10 cellular contexts compared by ENCODE assay signal in genomic region chr22:17786435-17787158, GRCh38. TPM values are rescaled to one million over a fixed set of nuclear protein-coding genes. Genes with fewer than 3 reads are reported as not detected.
DNase-seq lines count a peak whose midpoint lies in the region; ATAC-seq, FAIRE-seq and TF ChIP-seq lines count a peak whose summit lies in the region.
"Had no signal": no experiment of that assay in that cellular context is flagged by ENCODE, and none has a peak within 500 bp of the region (broad histone marks: within the 10 kb centered on the region; RNA-seq: fewer than 3 reads in every experiment).

No MANE protein-coding gene starts in this region.

- intact Hi-C loops in lower lobe of right lung (cut with DNase I): no loop called here

- TF ChIP-seq POLR2A in H1 (IDR thresholded peaks at IDR 0.05; ENCODE audit: control extremely low read depth in 1 of 2, low read depth in 2 of 2, low read length in 2 of 2): no peak

- no peak overlapping the region for H2BK5ac ChIP-seq in H1 (ENCODE audit: low read depth, low read length)

- 83% methylated on average over 18 of the region's 18 CpGs; no CpG with 5 or more reads in 1 of the 2 experiments for WGBS in H1 (ENCODE audit: extremely low coverage in 1 of 2, insufficient coverage in 1 of 2, insufficient read length in 1 of 2, insufficient replicate concordance in 2 of 2, low coverage in 1 of 2, low lambda C conversion rate in 2 of 2, missing lambda C conversion rate in 1 of 2), 2 experiments

- no peak overlapping the region for H2BK12ac ChIP-seq in H1 (ENCODE audit: low read depth, low read length)

- no peak overlapping the region for H3K4ac ChIP-seq in H1 (replicated peaks; ENCODE audit: insufficient read length, low read depth, low read length)

- H3K4me2 ChIP-seq in H1 (ENCODE audit: insufficient read depth in 1 of 2, low read depth in 2 of 2, low read length in 2 of 2): no peak overlapping the region

- peak overlapping the region; percentile 77 for H4K91ac ChIP-seq in H1 (replicated peaks; ENCODE audit: insufficient read length, low read length)

- H3K4me1 ChIP-seq in H1 (replicated peaks in 1 of 4; ENCODE audit: control insufficient read depth in 3 of 4, insufficient read depth in 4 of 4, low read length in 3 of 4) (peaks cover 0 to 5% (median 0%) of the 10 kb centered on the region in 4 experiments; a peak in 1 of 7 replicates), lower lobe of right lung (peaks cover 17% of the 10 kb centered on the region)

- H3K79me1 ChIP-seq in H1 (ENCODE audit: low read depth, low read length): no peaks in the 10 kb centered on the region; the same call in 1 of the 2 replicates

- no peak for TF ChIP-seq RAD21 in H1 (IDR thresholded peaks at IDR 0.05 in 1 of 2, conservative IDR thresholded peaks at IDR 0.05 in 1 of 2; ENCODE audit: low read depth in 2 of 2, low read length in 2 of 2)

- H4K5ac ChIP-seq in H1 (ENCODE audit: insufficient read length, low read depth, low read length): no peak overlapping the region

- H2BK15ac ChIP-seq in H1 (ENCODE audit: low read length): no peak overlapping the region

- no peaks in the 10 kb centered on the region for H4K20me1 ChIP-seq in H1 (replicated peaks in 1 of 2; ENCODE audit: control insufficient read depth in 1 of 2, insufficient read depth in 2 of 2, low read length in 2 of 2)

- CTCF ChIA-PET in H1 (lab: Charles Lee; ENCODE audit: partially characterized antibody): interaction anchor here (0.9 to 10.7 kb wide), 15 partner anchors 8 to 660 kb away, joined by 3 to 174 read pairs (median 18); partner anchors contain the start of genes BID and PEX26

- H3K9ac ChIP-seq in H1 (replicated peaks in 1 of 4; ENCODE audit: extremely low read depth in 1 of 4, low read depth in 3 of 4, low read length in 3 of 4): no peak overlapping the region

- H3K23ac ChIP-seq in H1 (ENCODE audit: insufficient read length): no peak overlapping the region

- POLR2A ChIA-PET in H1 (lab: Charles Lee; ENCODE audit: partially characterized antibody): interaction anchor here (1.5 to 6.3 kb wide), 3 partner anchors 13 to 292 kb away, joined by 5 to 38 read pairs (median 6); partner anchors contain the start of gene BID

- H4K8ac ChIP-seq in H1 (ENCODE audit: extremely low read depth, insufficient read depth, low read length): no peak overlapping the region

- no peak overlapping the region for H2AK5ac ChIP-seq in H1 (ENCODE audit: low read depth, low read length)

- no peak for TF ChIP-seq EP300 in H1 (IDR thresholded peaks at IDR 0.05; ENCODE audit: borderline replicate concordance in 1 of 2, low read depth in 2 of 2, low read length in 2 of 2)

- TF ChIP-seq CTCF in 22Rv1 (IDR thresholded peaks at IDR 0.05) (no peak; the same call in 1 of the 2 replicates), H1 (IDR thresholded peaks at IDR 0.05; ENCODE audit: control extremely low read depth in 1 of 3, insufficient read depth in 1 of 3, low read depth in 1 of 3, low read length in 3 of 3) (peak in 2 of 3 experiments; percentile 7 to 20; a peak in 1 of 4 replicates), lower lobe of right lung (IDR thresholded peaks at IDR 0.05) (peak; percentile 9)

- H3K4me3 ChIP-seq in H1 (ENCODE audit: extremely low read depth in 1 of 4, insufficient read depth in 2 of 4, low read depth in 3 of 4, low read length in 4 of 4): no peak overlapping the region
- H3K4me3 ChIP-seq in lower lobe of right lung: no peak overlapping the region
- H3K4me3 ChIP-seq: skin epidermis had no signal

- H3K36me3 ChIP-seq in H1 (ENCODE audit: control insufficient read depth in 2 of 4, insufficient read depth in 4 of 4, low read length in 3 of 4): no peaks in the 10 kb centered on the region
- peaks cover 19% of the 10 kb centered on the region for H3K36me3 ChIP-seq in lower lobe of right lung

- H3K27me3 ChIP-seq in H1 (replicated peaks in 1 of 4; ENCODE audit: control insufficient read depth in 3 of 4, extremely low read depth in 1 of 4, insufficient read depth in 3 of 4, low read length in 3 of 4) (no peaks in the 10 kb centered on the region), lower lobe of right lung (ENCODE audit: low read depth) (peaks cover 4% of the 10 kb centered on the region)

- H2AFZ ChIP-seq in H1 (ENCODE audit: low read length): no peak overlapping the region

- no peak overlapping the region for H2BK20ac ChIP-seq in H1 (ENCODE audit: low read length)

- H3K79me2 ChIP-seq in H1 (ENCODE audit: control insufficient read depth in 1 of 2, insufficient read depth in 2 of 2, low read length in 2 of 2): no peaks in the 10 kb centered on the region

- no peak overlapping the region for H2BK120ac ChIP-seq in H1 (replicated peaks; ENCODE audit: low read depth, low read length)

- DNase-seq in NCI-H146 (lab: John Stamatoyannopoulos, UW): peak; percentile 79
- no peak for DNase-seq in H1 (ENCODE audit: low read depth in 1 of 2, low spot score in 2 of 2)
- peak; percentile 54 for DNase-seq in lower lobe of right lung
- DNase-seq in activated T-cell treated with anti-CD3 and anti-CD28 coated beads for 4 hours: no peak
- DNase-seq in midbrain (lab: John Stamatoyannopoulos, UW): no peak
- DNase-seq: CD4-positive, alpha-beta memory T cell had no signal

- ATAC-seq in lower lobe of right lung (peak; percentile 35 to 45), GM18870 (IDR thresholded peaks at IDR 0.05; ENCODE audit: unreplicated experiment) (no peak), GM19023 (IDR thresholded peaks at IDR 0.05; ENCODE audit: unreplicated experiment) (no peak)

- no peaks in the 10 kb centered on the region for H3K23me2 ChIP-seq in H1 (ENCODE audit: low read depth, low read length)

- no peak for FAIRE-seq in H1 (lab: Jason Lieb, UNC)

- H3K9me3 ChIP-seq in H1 (ENCODE audit: insufficient read depth in 2 of 2, low read depth in 1 of 2, low read length in 1 of 2) (no peaks in the 10 kb centered on the region), lower lobe of right lung (no peaks in the 10 kb centered on the region)

- no peak overlapping the region for H3K14ac ChIP-seq in H1 (ENCODE audit: insufficient read length)

- H3K27ac ChIP-seq in 22Rv1 (0 out of 2 replicates have a peak overlapping the region, but pooled peaks have one; percentile 8), H1 (ENCODE audit: low read depth, low read length) (no peak overlapping the region), lower lobe of right lung (peak overlapping the region; percentile 75)

- no peak overlapping the region for H3K18ac ChIP-seq in H1 (ENCODE audit: extremely low read depth, low read length)

- H3K56ac ChIP-seq in H1 (replicated peaks; ENCODE audit: insufficient read length, low read depth, low read length): no peak overlapping the region

TF ChIP-seq in H1, 55 proteins besides CTCF, POLR2A, EP300 and RAD21:
- TF ChIP-seq RXRA (IDR thresholded peaks at IDR 0.05; ENCODE audit: insufficient read depth, low read depth, low read length): no peak
- no peak for TF ChIP-seq FOSL1 (IDR thresholded peaks at IDR 0.05; ENCODE audit: insufficient read depth, low read depth, low read length)
- TF ChIP-seq NRF1 (IDR thresholded peaks at IDR 0.05; ENCODE audit: low read depth, low read length): no peak
- TF ChIP-seq E2F6 (IDR thresholded peaks at IDR 0.05): peak; percentile 54; the same call in 1 of the 2 replicates
- TF ChIP-seq MAX (IDR thresholded peaks at IDR 0.05): peak; percentile 15; the same call in 1 of the 2 replicates

RNA-seq across cellular contexts. Expression of gene BID, which starts 12.3 kb away (rescaled TPM):
- 39.3 and 41.6 TPM in 2 replicates for total RNA-seq in H1 (2021; fragmentation: NEBNext Ultra II Directional; extraction: Animal tissue kit (Norgen Biotek cat#: 25700))
- polyA plus RNA-seq in H1 (2011; rRNA removed): 114 and 133 TPM in 2 replicates
- 90.6 TPM for polyA plus RNA-seq in H1 (2011; cell fraction: cytosol; rRNA removed)
- 66.4 TPM for polyA plus RNA-seq in H1 (2011; cell fraction: nucleus; rRNA removed)
- 33.0 to 44.6 TPM (median 43.2 TPM) in 4 replicates for polyA plus RNA-seq in H1 (2012, experiment 1 of 2)
- polyA plus RNA-seq in H1 (2012, experiment 2 of 2): 24.4 TPM
- polyA plus RNA-seq in H1 (2013, experiment 1 of 2): 52.8 TPM
- 53.5 TPM for polyA plus RNA-seq in H1 (2013, experiment 2 of 2)
- polyA minus RNA-seq in H1 (2011; rRNA and poly(A)+ RNA removed): 15.5 and 15.6 TPM in 2 replicates
- 29.1 TPM for polyA minus RNA-seq in H1 (2011; cell fraction: cytosol; rRNA and poly(A)+ RNA removed)
- polyA minus RNA-seq in H1 (2011; cell fraction: nucleus; rRNA and poly(A)+ RNA removed): 14.9 TPM
- total RNA-seq in lower lobe of right lung: 34.3 TPM

Comparison
In these comparisons a context has a peak if more than half of its experiments do, and no peak if none do; other contexts are left out.
1. DNase-seq: peak in NCI-H146 (single experiment) and lower lobe of right lung (single experiment); none in H1 (0 of 2), activated T-cell treated with anti-CD3 and anti-CD28 coated beads for 4 hours (single experiment) and midbrain (single experiment).
2. ATAC-seq: peak in lower lobe of right lung (2 of 2); none in GM18870 (single experiment) and GM19023 (single experiment).